In genomic region chr17:64081802-64082799, GRCh38 we compare ENCODE assay signal across 1 cellular context.
TF ChIP-seq lines count a peak whose summit lies in the region.

No MANE protein-coding gene starts in this region.

TF ChIP-seq in HepG2, 621 proteins besides CTCF, POLR2A, EP300 and RAD21 (continued from another document and continues in another):
- TF ChIP-seq ZNF44 (CRISPR knock-in tag; IDR thresholded peaks at IDR 0.05): peak; percentile 84; the same call in 1 of the 2 replicates
- peak; percentile 97; the same call in 1 of the 2 replicates for TF ChIP-seq SNAPC5 (CRISPR knock-in tag; IDR thresholded peaks at IDR 0.05; ENCODE audit: borderline replicate concordance)
- 0 out of 2 replicates have a peak, but pooled peaks have one; percentile 19 for TF ChIP-seq GMEB2 (CRISPR knock-in tag; IDR thresholded peaks at IDR 0.05; ENCODE audit: low read depth)
- peak; percentile 59; the same call in 1 of the 2 replicates for TF ChIP-seq ZNF441 (CRISPR knock-in tag; IDR thresholded peaks at IDR 0.05; ENCODE audit: borderline replicate concordance)
- peak; percentile 86 for TF ChIP-seq JUN (CRISPR knock-in tag; IDR thresholded peaks at IDR 0.05)
- TF ChIP-seq UBTF (CRISPR knock-in tag; IDR thresholded peaks at IDR 0.05): peak; percentile 52; the same call in 1 of the 2 replicates
- TF ChIP-seq GATAD2A (CRISPR knock-in tag; IDR thresholded peaks at IDR 0.05): peak; percentile 99
- peak; percentile 97 for TF ChIP-seq SNAPC4 (CRISPR knock-in tag; IDR thresholded peaks at IDR 0.05)
- TF ChIP-seq JUND (CRISPR knock-in tag; IDR thresholded peaks at IDR 0.05): peak; percentile 72; the same call in 1 of the 2 replicates
- peak; percentile 65; the same call in 1 of the 2 replicates for TF ChIP-seq MBD4 (IDR thresholded peaks at IDR 0.05; ENCODE audit: borderline replicate concordance, low read length)
- no peak for TF ChIP-seq GTF3A (CRISPR knock-in tag; conservative IDR thresholded peaks at IDR 0.05)
- TF ChIP-seq ZBED4 (CRISPR knock-in tag; IDR thresholded peaks at IDR 0.05; ENCODE audit: borderline replicate concordance): peak; percentile 84; the same call in 1 of the 2 replicates
- TF ChIP-seq ZXDC (CRISPR knock-in tag; IDR thresholded peaks at IDR 0.05): no peak
- TF ChIP-seq CEBPB (IDR thresholded peaks at IDR 0.05; ENCODE audit: borderline replicate concordance, low read depth, low read length): peak; percentile 95
- peak; percentile 98 for TF ChIP-seq SOX5 (CRISPR knock-in tag; IDR thresholded peaks at IDR 0.05; ENCODE audit: borderline replicate concordance)
- peak; percentile 67; the same call in 1 of the 2 replicates for TF ChIP-seq REPIN1 (CRISPR knock-in tag; IDR thresholded peaks at IDR 0.05; ENCODE audit: borderline replicate concordance, low read depth)
- TF ChIP-seq ZNF562 (CRISPR knock-in tag; IDR thresholded peaks at IDR 0.05; ENCODE audit: borderline replicate concordance): no peak
- TF ChIP-seq HNF4A (CRISPR knock-in tag; IDR thresholded peaks at IDR 0.05): peak; percentile 48; the same call in 1 of the 2 replicates
- TF ChIP-seq AHDC1 (CRISPR knock-in tag; IDR thresholded peaks at IDR 0.05; ENCODE audit: borderline replicate concordance): peak; percentile 83; the same call in 1 of the 2 replicates
- no peak for TF ChIP-seq ZNF24 (IDR thresholded peaks at IDR 0.05)
- TF ChIP-seq TFDP1 (CRISPR knock-in tag; IDR thresholded peaks at IDR 0.05; ENCODE audit: borderline replicate concordance): peak; percentile 18
- peak; percentile 90 for TF ChIP-seq MEIS1 (CRISPR knock-in tag; IDR thresholded peaks at IDR 0.05; ENCODE audit: borderline replicate concordance)
- TF ChIP-seq ZNF275 (CRISPR knock-in tag; IDR thresholded peaks at IDR 0.05; ENCODE audit: borderline replicate concordance): peak; percentile 63; the same call in 1 of the 2 replicates
- TF ChIP-seq PHF21A (CRISPR knock-in tag; IDR thresholded peaks at IDR 0.05): peak; percentile 88
- TF ChIP-seq KLF6 (CRISPR knock-in tag; IDR thresholded peaks at IDR 0.05): peak; percentile 80; the same call in 1 of the 2 replicates
- TF ChIP-seq ZBTB38 (CRISPR knock-in tag; IDR thresholded peaks at IDR 0.05): peak; percentile 66; the same call in 1 of the 2 replicates
